Comparison of ENCODE assay signal across 1 cellular context in genomic region chr14:104087505-104087904, GRCh38.
A peak's percentile ranks its signal among the peaks of the same experiment; 100 is the strongest.
TF ChIP-seq lines count a peak whose summit lies in the region.

No MANE protein-coding gene starts in this region.

TF ChIP-seq in HepG2, 621 proteins besides CTCF, POLR2A, EP300 and RAD21:
- TF ChIP-seq HIVEP1 (CRISPR knock-in tag; IDR thresholded peaks at IDR 0.05), result 0 out of 2 replicates have a peak, but pooled peaks have one; percentile 11
- TF ChIP-seq, protein P1, sequence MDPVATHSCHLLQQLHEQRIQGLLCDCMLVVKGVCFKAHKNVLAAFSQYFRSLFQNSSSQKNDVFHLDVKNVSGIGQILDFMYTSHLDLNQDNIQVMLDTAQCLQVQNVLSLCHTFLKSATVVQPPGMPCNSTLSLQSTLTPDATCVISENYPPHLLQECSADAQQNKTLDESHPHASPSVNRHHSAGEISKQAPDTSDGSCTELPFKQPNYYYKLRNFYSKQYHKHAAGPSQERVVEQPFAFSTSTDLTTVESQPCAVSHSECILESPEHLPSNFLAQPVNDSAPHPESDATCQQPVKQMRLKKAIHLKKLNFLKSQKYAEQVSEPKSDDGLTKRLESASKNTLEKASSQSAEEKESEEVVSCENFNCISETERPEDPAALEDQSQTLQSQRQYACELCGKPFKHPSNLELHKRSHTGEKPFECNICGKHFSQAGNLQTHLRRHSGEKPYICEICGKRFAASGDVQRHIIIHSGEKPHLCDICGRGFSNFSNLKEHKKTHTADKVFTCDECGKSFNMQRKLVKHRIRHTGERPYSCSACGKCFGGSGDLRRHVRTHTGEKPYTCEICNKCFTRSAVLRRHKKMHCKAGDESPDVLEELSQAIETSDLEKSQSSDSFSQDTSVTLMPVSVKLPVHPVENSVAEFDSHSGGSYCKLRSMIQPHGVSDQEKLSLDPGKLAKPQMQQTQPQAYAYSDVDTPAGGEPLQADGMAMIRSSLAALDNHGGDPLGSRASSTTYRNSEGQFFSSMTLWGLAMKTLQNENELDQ (CRISPR knock-in tag; IDR thresholded peaks at IDR 0.05; ENCODE audit: borderline replicate concordance), result no peak
